26 cellular contexts compared by ENCODE assay signal in the genomic region with DNA sequence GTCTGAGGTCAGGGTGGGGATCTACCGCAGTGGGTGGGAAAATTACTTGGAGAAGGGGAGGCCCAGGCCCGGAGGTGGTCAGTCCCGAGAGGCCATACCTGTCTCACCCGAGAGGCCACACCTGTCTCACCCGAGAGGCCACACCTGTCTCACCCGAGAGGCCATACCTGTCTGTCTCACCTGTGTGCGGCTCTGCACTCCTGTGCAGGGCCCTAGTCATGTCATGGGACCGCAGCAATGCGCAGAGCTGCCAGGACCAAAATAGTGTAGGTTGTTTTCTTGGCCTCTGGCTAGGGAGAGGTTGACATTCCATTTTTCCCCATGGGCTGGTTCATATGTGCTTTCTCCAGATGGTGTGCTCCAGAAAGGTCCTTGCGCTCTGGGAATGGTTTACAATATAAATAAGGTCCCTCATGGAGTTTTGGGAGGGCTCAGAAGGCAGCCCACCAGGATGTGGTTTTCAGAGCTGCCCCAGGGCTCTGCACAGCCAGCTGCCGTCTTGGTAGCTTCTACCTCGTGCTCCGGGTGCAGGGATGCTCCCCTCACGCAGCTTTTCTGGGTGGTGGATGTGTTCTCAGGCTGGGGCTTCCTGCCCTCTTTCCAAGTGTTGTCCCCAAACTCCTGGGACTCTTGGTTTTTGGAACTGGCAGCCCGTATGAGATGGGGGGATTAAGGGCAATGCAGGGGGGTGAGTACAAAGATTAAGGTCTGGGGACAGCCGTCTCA. TPM values are rescaled to one million over a fixed set of nuclear protein-coding genes. Genes with fewer than 3 reads are reported as not detected.
DNase-seq lines count a peak whose midpoint lies in the region; ATAC-seq and TF ChIP-seq lines count a peak whose summit lies in the region.
"Had no signal": no experiment of that assay in that cellular context is flagged by ENCODE, and none has a peak within 500 bp of the region (broad histone marks: within the 10 kb centered on the region; RNA-seq: fewer than 3 reads in every experiment).

No MANE protein-coding gene starts in this region.

- H3K4me3 ChIP-seq in tibial artery: peak overlapping the region in 1 of 2 donors; percentile 17
- H3K4me3 ChIP-seq: BLaER1 treated with 17β-estradiol and CSF1 and Interleukin-3, amounts not matched to agents 10 nM and 100 nM; stomach; tibial nerve had no signal

- intact Hi-C loops in Right ventricle myocardium superior (cut with DNase I) (loop anchor here (5.0 kb wide), 1 partner anchor 34 kb away; no protein-coding TSS in a partner anchor), tibial artery (cut with DNase I; ENCODE audit: low total_unique reads) (no loop called here)

- no peaks in the 10 kb centered on the region for H3K9me3 ChIP-seq in tibial artery
- H3K9me3 ChIP-seq: stomach had no signal

- no peak for DNase-seq in chondrocyte (ENCODE audit: low spot score)
- no peak for DNase-seq in Right ventricle myocardium superior
- peak; percentile 10 for DNase-seq in left kidney (ENCODE audit: low read depth, low spot score)
- peak in 1 of 2 donors; percentile 75 for DNase-seq in tibial artery
- DNase-seq in NCI-H2081 (lab: John Stamatoyannopoulos, UW): no peak
- DNase-seq: activated naive CD4-positive, alpha-beta T cell; activated naive CD8-positive, alpha-beta T cell treated with anti-CD3 and anti-CD28 coated beads, Interleukin-2, amount 50 U/mL, for 24 hours; activated T-cell treated with anti-CD3 and anti-CD28 coated beads, Interleukin-2, amount 50 U/mL, for 4 hours; foreskin melanocyte; HCEC 1CT; KG1; mesenchymal stem cell; NCI-H1105 treated with DMSO at 0.1 percent for 48 hours; NCI-H1930; NCI-H226; NCI-H526 treated with DMSO at 0.1 percent for 48 hours; stimulated activated CD4-positive, alpha-beta T cell treated with anti-CD3 and anti-CD28 coated beads, Interleukin-4, amount 100 ng/mL, for 1 hour; stomach had no signal

- ATAC-seq in Right ventricle myocardium superior (ENCODE audit: poor library complexity) (peak; percentile 37), HG03520 (IDR thresholded peaks at IDR 0.05; ENCODE audit: unreplicated experiment) (no peak), GM18502 (IDR thresholded peaks at IDR 0.05; ENCODE audit: poor library complexity, unreplicated experiment) (no peak)
- ATAC-seq: activated naive CD8-positive, alpha-beta T cell treated with anti-CD3 and anti-CD28 coated beads, Interleukin-2, amount 50 U/mL, for 24 hours; activated T-cell treated with anti-CD3 and anti-CD28 coated beads, Interleukin-2, amount 50 U/mL, for 4 hours had no signal

- TF ChIP-seq CTCF in chondrocyte (IDR thresholded peaks at IDR 0.05): no peak
- TF ChIP-seq CTCF in tibial artery (IDR thresholded peaks at IDR 0.05): no peak

- no peaks in the 10 kb centered on the region for H3K9me3 Mint-ChIP-seq in chondrocyte (ENCODE audit: low read depth)
- H3K9me3 Mint-ChIP-seq: activated naive CD8-positive, alpha-beta T cell treated with anti-CD3 and anti-CD28 coated beads, Interleukin-2, amount 50 U/mL, for 24 hours; activated T-cell treated with anti-CD3 and anti-CD28 coated beads, Interleukin-2, amount 50 U/mL, for 4 hours; central memory CD8-positive, alpha-beta T cell; T-helper 1 cell treated with Interleukin-12 subunit alpha and Interleukin-12 subunit beta and Interleukin-4 antibody, amounts not matched to agents 30 μg/mL and 1 μg/mL, for 36 hours had no signal

- peak overlapping the region; percentile 66 to 74 for H3K27ac ChIP-seq in tibial artery
- H3K27ac ChIP-seq: BLaER1 treated with 17β-estradiol and CSF1 and Interleukin-3, amounts not matched to agents 10 nM and 100 nM; tibial nerve had no signal

- no peak overlapping the region for H3K4me3 Mint-ChIP-seq in chondrocyte (ENCODE audit: unreplicated experiment)
- H3K4me3 Mint-ChIP-seq: activated naive CD8-positive, alpha-beta T cell treated with anti-CD3 and anti-CD28 coated beads, Interleukin-2, amount 50 U/mL, for 24 hours; activated T-cell treated with anti-CD3 and anti-CD28 coated beads, Interleukin-2, amount 50 U/mL, for 4 hours; central memory CD8-positive, alpha-beta T cell; T-helper 1 cell treated with Interleukin-12 subunit alpha and Interleukin-12 subunit beta and Interleukin-4 antibody, amounts not matched to agents 30 μg/mL and 1 μg/mL, for 36 hours had no signal

- no peaks in the 10 kb centered on the region for H3K27me3 Mint-ChIP-seq in chondrocyte (ENCODE audit: low read depth)

- H3K36me3 Mint-ChIP-seq in chondrocyte (ENCODE audit: low read depth): peaks cover 4% of the 10 kb centered on the region

- H3K27me3 ChIP-seq in tibial artery: no peaks in the 10 kb centered on the region
- H3K27me3 ChIP-seq: BLaER1 treated with 17β-estradiol and CSF1 and Interleukin-3, amounts not matched to agents 10 nM and 100 nM; stomach; tibial nerve had no signal

- H3K4me1 Mint-ChIP-seq in chondrocyte (ENCODE audit: low read depth): peaks cover 27% of the 10 kb centered on the region
- H3K4me1 Mint-ChIP-seq: activated naive CD8-positive, alpha-beta T cell treated with anti-CD3 and anti-CD28 coated beads, Interleukin-2, amount 50 U/mL, for 24 hours; central memory CD8-positive, alpha-beta T cell had no signal

- H3K36me3 ChIP-seq in tibial artery: peaks cover 0 to 8% (median 4%) of the 10 kb centered on the region in 3 donors
- H3K36me3 ChIP-seq: BLaER1 treated with 17β-estradiol and CSF1 and Interleukin-3, amounts not matched to agents 10 nM and 100 nM; tibial nerve had no signal

- H3K27ac Mint-ChIP-seq in chondrocyte (ENCODE audit: unreplicated experiment): peak overlapping the region; percentile 81
- H3K27ac Mint-ChIP-seq: activated naive CD8-positive, alpha-beta T cell treated with anti-CD3 and anti-CD28 coated beads, Interleukin-2, amount 50 U/mL, for 24 hours; T-helper 1 cell treated with Interleukin-12 subunit alpha and Interleukin-12 subunit beta and Interleukin-4 antibody, amounts not matched to agents 30 μg/mL and 1 μg/mL, for 36 hours had no signal

- peaks cover 0 to 80% (median 47%) of the 10 kb centered on the region in 4 donors for H3K4me1 ChIP-seq in tibial artery
- H3K4me1 ChIP-seq: tibial nerve had no signal

RNA-seq across cellular contexts. Expression of a gene that starts 58.2 kb away (rescaled TPM):
- total RNA-seq in chondrocyte (27.0 to 48.5 TPM (median 27.0 TPM) in 3 replicates), Right ventricle myocardium superior (151 TPM)
- total RNA-seq: MCF 10A, myocyte had no signal
